Comparison of ENCODE assay signal across 24 cellular contexts in the genomic region with DNA sequence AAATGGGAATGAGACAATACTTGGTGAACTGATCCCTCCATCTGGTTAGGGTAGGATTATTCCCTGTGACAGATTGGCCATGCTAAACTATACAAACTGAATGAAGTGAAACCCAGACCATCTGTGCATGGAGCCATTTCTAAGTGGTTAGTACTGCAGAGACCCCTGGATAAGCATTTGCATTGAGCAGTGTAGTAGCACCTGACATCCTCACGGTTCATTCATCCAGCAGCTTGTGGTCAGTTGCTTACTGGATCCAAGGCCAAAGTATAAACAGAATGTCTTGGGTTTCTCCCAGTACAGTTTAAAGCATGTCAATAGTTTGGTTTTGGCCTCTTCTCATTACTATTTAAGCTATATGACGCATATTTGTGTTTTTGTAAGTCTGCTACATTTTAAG.
DNase-seq lines count a peak whose midpoint lies in the region; ATAC-seq lines count a peak whose summit lies in the region.
"Had no signal": no experiment of that assay in that cellular context is flagged by ENCODE, and none has a peak within 500 bp of the region (broad histone marks: within the 10 kb centered on the region; RNA-seq: fewer than 3 reads in every experiment).

No MANE protein-coding gene starts in this region.

- H3K27ac ChIP-seq in mesendoderm (ENCODE audit: low read depth, low read length) = no peak overlapping the region
- H3K27ac ChIP-seq: adrenal gland, epithelial cell of prostate, left lung, neural progenitor cell had no signal

- H3K56ac ChIP-seq in mesendoderm (ENCODE audit: low read length) = no peak overlapping the region

- no peak overlapping the region for H4K5ac ChIP-seq in mesendoderm (ENCODE audit: low read length)

- peaks cover 5% of the 10 kb centered on the region for H3K4me1 ChIP-seq in mesendoderm (ENCODE audit: control insufficient read depth, low read depth, low read length)
- H3K4me1 ChIP-seq: adrenal gland, left lung, neural progenitor cell had no signal

- no peaks in the 10 kb centered on the region for H3K27me3 ChIP-seq in mesendoderm (ENCODE audit: insufficient read depth, low read length, poor library complexity)
- H3K27me3 ChIP-seq: adrenal gland, left lung, neural progenitor cell had no signal

- H2BK15ac ChIP-seq in mesendoderm (replicated peaks; ENCODE audit: low read depth) = no peak overlapping the region

- no peak overlapping the region for H2BK5ac ChIP-seq in mesendoderm (ENCODE audit: low read length)

- WGBS in mesendoderm (ENCODE audit: extremely low coverage, insufficient coverage, low lambda C conversion rate) = no CpG with 5 or more reads among the region's 2 CpGs

- H3K79me1 ChIP-seq in mesendoderm (ENCODE audit: low read length) = no peaks in the 10 kb centered on the region

- H3K18ac ChIP-seq in mesendoderm (ENCODE audit: low read length) = no peak overlapping the region

- H3K36me3 ChIP-seq in mesendoderm (ENCODE audit: control insufficient read depth, insufficient read depth, low read length) = no peaks in the 10 kb centered on the region
- H3K36me3 ChIP-seq: adrenal gland, left lung, neural progenitor cell had no signal

- peak; percentile 94 for DNase-seq in DMS 273 (lab: John Stamatoyannopoulos, UW; ENCODE audit: unreplicated experiment)
- DNase-seq in NCI-H446 (lab: John Stamatoyannopoulos, UW) = peak; percentile 79 to 92
- peak; percentile 28 for DNase-seq in astrocyte of the hippocampus (ENCODE audit: low read depth, low spot score)
- peak; percentile 26 for DNase-seq in mesendoderm
- no peak for DNase-seq in effector CD4-positive, alpha-beta T cell
- DNase-seq: activated CD4-positive, alpha-beta T cell treated with anti-CD3 and anti-CD28 coated beads for 4 hours; activated naive CD4-positive, alpha-beta T cell treated with anti-CD3 and anti-CD28 coated beads, Interleukin-2, amount 10 ng/mL, durations not matched to agents 7 days and 5 days; adrenal gland; GDM1; HFFc6; left lung; MV-4-11; NCI-H146; NCI-H526; right cardiac atrium; SHP77; stimulated activated CD4-positive, alpha-beta T cell treated with anti-CD3 and anti-CD28 coated beads, Interleukin-1b, Interleukin-23, amount 100 ng/mL, for 48 hours; stimulated activated naive CD8-positive, alpha-beta T cell treated with anti-CD3 and anti-CD28 coated beads, Interleukin-15, Interleukin-2, amounts not matched to agents 100 U/mL and 50 U/mL, for 24 hours; T-helper 2 cell had no signal

- ATAC-seq in GM18868 (IDR thresholded peaks at IDR 0.05; ENCODE audit: unreplicated experiment) (no peak), HG03469 (IDR thresholded peaks at IDR 0.05; ENCODE audit: unreplicated experiment) (no peak)
- ATAC-seq: activated T-helper 17 cell treated with anti-CD3 and anti-CD28 coated beads, Interleukin-2, amount 50 U/mL, for 72 hours; left lung; right cardiac atrium; stimulated activated naive CD8-positive, alpha-beta T cell treated with anti-CD3 and anti-CD28 coated beads, Interleukin-15, Interleukin-2, amounts not matched to agents 100 U/mL and 50 U/mL, for 24 hours had no signal

- H2AK5ac ChIP-seq in mesendoderm (ENCODE audit: low read length) = no peak overlapping the region

- no peak overlapping the region for H3K4ac ChIP-seq in mesendoderm (ENCODE audit: low read depth, low read length)

- no peak overlapping the region for H3K23ac ChIP-seq in mesendoderm (ENCODE audit: low read length)

- no peak overlapping the region for H3K9ac ChIP-seq in mesendoderm (ENCODE audit: low read length)
- H3K9ac ChIP-seq: neural progenitor cell had no signal

- H3K79me2 ChIP-seq in mesendoderm (ENCODE audit: control insufficient read depth, insufficient read depth, low read length) = no peaks in the 10 kb centered on the region

- H3K4me2 ChIP-seq in mesendoderm (ENCODE audit: low read length) = no peak overlapping the region
- H3K4me2 ChIP-seq: neural progenitor cell had no signal

- no peak overlapping the region for H3K4me3 ChIP-seq in mesendoderm (ENCODE audit: low read length)
- H3K4me3 ChIP-seq: adrenal gland, left lung, neural progenitor cell had no signal

- H2BK120ac ChIP-seq in mesendoderm (ENCODE audit: low read depth, low read length) = no peak overlapping the region

- no peak overlapping the region for H4K8ac ChIP-seq in mesendoderm (ENCODE audit: low read depth, low read length)
